8 cellular contexts compared by ENCODE assay signal in genomic region chr1:228646717-228647522, GRCh38.
A peak's percentile ranks its signal among the peaks of the same experiment; 100 is the strongest.
DNase-seq lines count a peak whose midpoint lies in the region; ATAC-seq and TF ChIP-seq lines count a peak whose summit lies in the region.

No MANE protein-coding gene starts in this region.

- H3K27ac ChIP-seq in PC-3 (ENCODE audit: low read length) (peak overlapping the region; percentile 53), gastrocnemius medialis (no peak overlapping the region)

- TSS peak; percentile 99 for BruUV-seq in PC-3 (replicated peaks; lab: Mats Ljungman, UMichigan)

- H3K27ac Mint-ChIP-seq in activated naive CD8-positive, alpha-beta T cell treated with anti-CD3 and anti-CD28 coated beads, Interleukin-2, amount 10 ng/mL, durations not matched to agents 7 days and 5 days = peak overlapping the region; percentile 84

- no peaks in the 10 kb centered on the region for H4K20me1 ChIP-seq in PC-3 (ENCODE audit: low read length)

- H3K27me3 Mint-ChIP-seq in activated naive CD8-positive, alpha-beta T cell treated with anti-CD3 and anti-CD28 coated beads, Interleukin-2, amount 10 ng/mL, durations not matched to agents 7 days and 5 days = peaks cover 38% of the 10 kb centered on the region

- peak overlapping the region; percentile 75 for H2AFZ ChIP-seq in PC-3 (ENCODE audit: low read length)

- peak overlapping the region; percentile 68 for H3K9ac ChIP-seq in PC-3 (ENCODE audit: low read length)

- peaks cover 15% of the 10 kb centered on the region for H3K4me1 Mint-ChIP-seq in activated naive CD8-positive, alpha-beta T cell treated with anti-CD3 and anti-CD28 coated beads, Interleukin-2, amount 10 ng/mL, durations not matched to agents 7 days and 5 days

- H3K9me2 ChIP-seq in PC-3 (replicated peaks; ENCODE audit: low read length) = no peaks in the 10 kb centered on the region

- no peaks in the 10 kb centered on the region for H3K36me3 Mint-ChIP-seq in activated naive CD8-positive, alpha-beta T cell treated with anti-CD3 and anti-CD28 coated beads, Interleukin-2, amount 10 ng/mL, durations not matched to agents 7 days and 5 days

- no peaks in the 10 kb centered on the region for H3K36me3 ChIP-seq in PC-3 (ENCODE audit: low read depth, low read length)
- no peaks in the 10 kb centered on the region for H3K36me3 ChIP-seq in gastrocnemius medialis

- H3K4me1 ChIP-seq in PC-3 (ENCODE audit: insufficient read depth, low read length) = peaks cover 12% of the 10 kb centered on the region
- peaks cover 19% of the 10 kb centered on the region in 2 donors for H3K4me1 ChIP-seq in gastrocnemius medialis

- peak; percentile 63 for ATAC-seq in HG03354 (IDR thresholded peaks at IDR 0.05; ENCODE audit: poor library complexity, severe bottlenecking, unreplicated experiment)
- ATAC-seq in PC-3 = peak; percentile 44
- ATAC-seq in activated naive CD8-positive, alpha-beta T cell treated with anti-CD3 and anti-CD28 coated beads, Interleukin-2, amount 10 ng/mL, durations not matched to agents 7 days and 5 days (ENCODE audit: low read depth) = peak; percentile 86
- ATAC-seq in gastrocnemius medialis = peak; percentile 44 to 70

- H3K4me3 ChIP-seq in PC-3 (ENCODE audit: low read length) (peak overlapping the region; percentile 74), gastrocnemius medialis (peak overlapping the region; percentile 46 to 56 (median 48))

- H3K9me3 ChIP-seq in PC-3 (ENCODE audit: low read length) (no peaks in the 10 kb centered on the region), gastrocnemius medialis (no peaks in the 10 kb centered on the region)

- in situ Hi-C loops in gastrocnemius medialis (cut with MboI; ENCODE audit: low sequenced_read_pairs in 4 of 4) = no loop called here

- TF ChIP-seq POLR2A in gastrocnemius medialis (IDR thresholded peaks at IDR 0.05) = no peak

- POLR2A ChIA-PET in PC-3 (lab: Charles Lee; ENCODE audit: unreplicated experiment) = no interaction called here
- POLR2A ChIA-PET in activated naive CD8-positive, alpha-beta T cell treated with anti-CD3 and anti-CD28 coated beads, Interleukin-2, amount 10 ng/mL, durations not matched to agents 7 days and 5 days (lab: Charles Lee) = no interaction called here

- no peaks in the 10 kb centered on the region for H3K9me3 Mint-ChIP-seq in activated naive CD8-positive, alpha-beta T cell treated with anti-CD3 and anti-CD28 coated beads, Interleukin-2, amount 10 ng/mL, durations not matched to agents 7 days and 5 days

- peak overlapping the region; percentile 94 for H3K4me2 ChIP-seq in PC-3 (ENCODE audit: low read length)

- no peaks in the 10 kb centered on the region for H3F3A ChIP-seq in PC-3 (ENCODE audit: low read length, unreplicated experiment)

- CTCF ChIA-PET in PC-3 (lab: Charles Lee) = no interaction called here

- peak overlapping the region; percentile 91 for H3K4me3 Mint-ChIP-seq in activated naive CD8-positive, alpha-beta T cell treated with anti-CD3 and anti-CD28 coated beads, Interleukin-2, amount 10 ng/mL, durations not matched to agents 7 days and 5 days

- intact Hi-C loops in PC-3 (cut with micrococcal nuclease) = no loop called here
- intact Hi-C loops in gastrocnemius medialis (cut with DNase I; ENCODE audit: low total_unique reads) = no loop called here

- H3K27me3 ChIP-seq in PC-3 (ENCODE audit: low read length) (no peaks in the 10 kb centered on the region), gastrocnemius medialis (peaks cover 54 to 55% (median 55%) of the 10 kb centered on the region in 3 donors)

- H3K79me2 ChIP-seq in PC-3 (ENCODE audit: low read length) = peaks cover 27% of the 10 kb centered on the region

- DNase-seq in DMS53 treated with DMSO at 0.1 percent for 48 hours (lab: John Stamatoyannopoulos, UW; ENCODE audit: unreplicated experiment) (peak; percentile 14), PC-3 (peak; percentile 63), hepatic stellate cell (ENCODE audit: low spot score) (peak; percentile 26), gastrocnemius medialis (no peak), activated gamma-delta T cell treated with Interleukin-2 at 50 U/mL for 16 hours (no peak), GDM1 (lab: John Stamatoyannopoulos, UW) (no peak)
- peak; percentile 65 for DNase-seq in activated naive CD8-positive, alpha-beta T cell treated with anti-CD3 and anti-CD28 coated beads, Interleukin-2, amount 10 ng/mL, durations not matched to agents 7 days and 5 days

- no peak for TF ChIP-seq CTCF in PC-3 (conservative IDR thresholded peaks at IDR 0.05; ENCODE audit: low read depth, low read length)
- no peak for TF ChIP-seq CTCF in gastrocnemius medialis (IDR thresholded peaks at IDR 0.05 in 4 of 5, conservative IDR thresholded peaks at IDR 0.05 in 1 of 5)

Comparison
In these comparisons a context has a peak if more than half of its experiments do, and no peak if none do; other contexts are left out.
1. DNase-seq: peak in DMS53 treated with DMSO at 0.1 percent for 48 hours (single experiment), PC-3 (single experiment), activated naive CD8-positive, alpha-beta T cell treated with anti-CD3 and anti-CD28 coated beads, Interleukin-2, amount 10 ng/mL, durations not matched to agents 7 days and 5 days (single experiment) and hepatic stellate cell (single experiment); none in gastrocnemius medialis (0 of 2), activated gamma-delta T cell treated with Interleukin-2 at 50 U/mL for 16 hours (single experiment) and GDM1 (single experiment).
2. Peak in every context shown above with its lines, with median percentiles within 50 percentile points of each other: ATAC-seq.